In the genomic region with DNA sequence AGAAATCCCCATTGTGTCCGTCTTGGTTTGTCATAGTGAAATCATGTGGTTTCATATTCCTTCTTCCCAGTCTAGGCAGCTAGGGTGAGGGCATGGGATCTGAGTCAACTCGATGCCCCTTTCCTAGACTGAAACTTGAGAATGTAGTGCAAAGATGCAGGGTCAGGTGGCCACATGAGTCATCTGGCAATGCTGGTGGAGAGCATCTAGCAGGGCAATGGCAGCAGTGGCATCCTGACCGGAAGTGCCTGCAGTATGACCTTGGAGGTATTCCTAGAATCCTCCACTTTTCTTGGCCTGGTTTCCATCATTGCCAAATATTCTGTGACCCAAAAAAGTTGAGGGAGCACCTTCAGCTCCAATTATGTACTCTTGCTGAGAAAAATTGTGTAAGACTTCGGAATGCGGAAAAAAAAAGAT, we compare ENCODE assay signal across 12 cellular contexts. TPM values are rescaled to one million over a fixed set of nuclear protein-coding genes. Genes with fewer than 3 reads are reported as not detected.
DNase-seq lines count a peak whose midpoint lies in the region; ATAC-seq and TF ChIP-seq lines count a peak whose summit lies in the region.
"Had no signal": no experiment of that assay in that cellular context is flagged by ENCODE, and none has a peak within 500 bp of the region (broad histone marks: within the 10 kb centered on the region; RNA-seq: fewer than 3 reads in every experiment).

No MANE protein-coding gene starts in this region.

- H3K27me3 ChIP-seq in mammary epithelial cell (ENCODE audit: insufficient read depth, low read length) = no peaks in the 10 kb centered on the region
- H3K27me3 ChIP-seq in neuronal stem cell (ENCODE audit: control insufficient read depth in 3 of 3, insufficient read depth in 3 of 3, low read depth in 1 of 3, low read length in 3 of 3) = no peaks in the 10 kb centered on the region

- no peak overlapping the region for H2BK120ac ChIP-seq in neuronal stem cell (ENCODE audit: low read depth, low read length)

- H3K4me2 ChIP-seq in mammary epithelial cell (ENCODE audit: insufficient read depth, low read depth, low read length) (no peak overlapping the region), neuronal stem cell (ENCODE audit: insufficient read depth, low read length, poor library complexity, severe bottlenecking) (no peak overlapping the region)

- H3K79me2 ChIP-seq in mammary epithelial cell (ENCODE audit: insufficient read depth, low read length) = no peaks in the 10 kb centered on the region

- no TSS peak for BruUV-seq in mammary epithelial cell (replicated peaks; lab: Mats Ljungman, UMichigan)

- H2AK5ac ChIP-seq in neuronal stem cell (ENCODE audit: low read depth, low read length) = no peak overlapping the region

- DNase-seq in AG20443 (ENCODE audit: low spot score) (peak; percentile 71), HT1080 (ENCODE audit: low read depth) (peak; percentile 99), mammary epithelial cell (peak; percentile 98), lung microvascular endothelial cell (ENCODE audit: low read depth in 2 of 2) (peak; percentile 58 to 100), NCI-H187 treated with DMSO at 0.1 percent for 48 hours (lab: John Stamatoyannopoulos, UW) (no peak), HEK293T (ENCODE audit: extremely low spot score) (no peak), neuronal stem cell (ENCODE audit: low spot score) (no peak)
- DNase-seq: anterior cingulate cortex, DMS153, MV-4-11, small intestine had no signal

- peaks cover 40% of the 10 kb centered on the region for H3K4me1 ChIP-seq in mammary epithelial cell (ENCODE audit: insufficient read depth, low read length)
- H3K4me1 ChIP-seq in neuronal stem cell (ENCODE audit: control insufficient read depth in 2 of 2, insufficient read depth in 1 of 2, low read depth in 1 of 2, low read length in 2 of 2) = no peaks in the 10 kb centered on the region

- no peak overlapping the region for H3K4ac ChIP-seq in neuronal stem cell (ENCODE audit: low read length)

- H4K8ac ChIP-seq in neuronal stem cell (ENCODE audit: low read depth, low read length) = no peak overlapping the region

- H3K36me3 ChIP-seq in mammary epithelial cell (ENCODE audit: insufficient read depth, low read length) (no peaks in the 10 kb centered on the region), neuronal stem cell (replicated peaks in 1 of 2; ENCODE audit: control insufficient read depth in 2 of 2, insufficient read depth in 2 of 2, low read length in 2 of 2) (no peaks in the 10 kb centered on the region)

- no peak overlapping the region for H2BK12ac ChIP-seq in neuronal stem cell (ENCODE audit: low read length)

- dilution Hi-C loops in mammary epithelial cell (cut with HindIII; ENCODE audit: low sequenced_read_pairs) = no loop called here

- no peak overlapping the region for H2BK5ac ChIP-seq in neuronal stem cell (ENCODE audit: low read length)

- H2AFZ ChIP-seq in mammary epithelial cell (ENCODE audit: low read depth, low read length) (peak overlapping the region; percentile 10), neuronal stem cell (ENCODE audit: low read length) (no peak overlapping the region)

- POLR2A ChIA-PET in HEK293T (lab: Yijun Ruan, JAX) = interaction anchor here (1.0 kb wide), 1 partner anchor 106 kb away, joined by 4 read pairs; a partner anchor contains a TSS

- H3K18ac ChIP-seq in neuronal stem cell (ENCODE audit: low read length) = no peak overlapping the region

- H3K23ac ChIP-seq in neuronal stem cell (ENCODE audit: low read depth, low read length, poor library complexity) = no peak overlapping the region

- H3K9ac ChIP-seq in mammary epithelial cell (ENCODE audit: insufficient read depth, low read length) = no peak overlapping the region
- H3K9ac ChIP-seq in neuronal stem cell (ENCODE audit: low read depth, low read length, poor library complexity) = no peak overlapping the region

- in situ Hi-C loops in mammary epithelial cell (cut with MboI; ENCODE audit: low sequenced_read_pairs in 2 of 2) = loop anchor here in 1 of 2 donors (25.0 kb wide), 1 partner anchor 416 kb away; no protein-coding TSS in a partner anchor

- no peaks in the 10 kb centered on the region for H3K79me1 ChIP-seq in neuronal stem cell (ENCODE audit: low read depth, low read length)

- H3K27ac ChIP-seq in mammary epithelial cell (ENCODE audit: insufficient read depth, low read depth, low read length) (peak overlapping the region; percentile 65), neuronal stem cell (replicated peaks; ENCODE audit: low read length) (no peak overlapping the region)

- WGBS in mammary epithelial cell (ENCODE audit: low coverage, missing lambda C conversion rate) = 50% methylated on average over 5 of the region's 5 CpGs
- no CpG with 5 or more reads among the region's 5 CpGs for WGBS in neuronal stem cell (ENCODE audit: extremely low coverage in 2 of 2, insufficient read length in 2 of 2, insufficient replicate concordance in 1 of 2), 2 donors

- no peak overlapping the region for H3K14ac ChIP-seq in neuronal stem cell (ENCODE audit: low read length)

- no peak overlapping the region for H4K91ac ChIP-seq in neuronal stem cell (ENCODE audit: low read depth, low read length, poor library complexity)

- CTCF ChIA-PET in mammary epithelial cell (lab: Charles Lee; ENCODE audit: low non-redundant PET) = interaction anchor here (0.6 kb wide), 1 partner anchor 208 kb away, joined by 7 read pairs; no protein-coding TSS in a partner anchor
- CTCF ChIA-PET in HEK293T (lab: Yijun Ruan, JAX) = interaction anchor here (0.8 kb wide), 1 partner anchor 11 kb away, joined by 4 read pairs; no protein-coding TSS in a partner anchor

- no peak overlapping the region for H2BK15ac ChIP-seq in neuronal stem cell (ENCODE audit: low read length)

- no peaks in the 10 kb centered on the region for H3K9me3 ChIP-seq in mammary epithelial cell (replicated peaks; ENCODE audit: insufficient read depth, low read length)
- H3K9me3 ChIP-seq in neuronal stem cell (replicated peaks in 1 of 2; ENCODE audit: control insufficient read depth in 2 of 2, insufficient read depth in 1 of 2, low read depth in 1 of 2, low read length in 2 of 2) = no peaks in the 10 kb centered on the region

- H4K20me1 ChIP-seq in mammary epithelial cell (ENCODE audit: insufficient read depth, low read length) = no peaks in the 10 kb centered on the region

- H3K4me3 ChIP-seq in mammary epithelial cell (replicated peaks in 1 of 3; ENCODE audit: insufficient read depth in 1 of 3, low read depth in 2 of 3, low read length in 3 of 3) (no peak overlapping the region), neuronal stem cell (ENCODE audit: low read length in 2 of 2) (no peak overlapping the region)

- no peak for TF ChIP-seq CTCF in mammary epithelial cell (conservative IDR thresholded peaks at IDR 0.05 in 1 of 2, IDR thresholded peaks at IDR 0.05 in 1 of 2; ENCODE audit: extremely low read depth in 1 of 2, insufficient read depth in 1 of 2, low read depth in 1 of 2, low read length in 2 of 2)

- intact Hi-C loops in mammary epithelial cell (cut with micrococcal nuclease) = no loop called here

- ATAC-seq in GM18873 (IDR thresholded peaks at IDR 0.05; ENCODE audit: low FRiP score, unreplicated experiment) = no peak

TF ChIP-seq in HEK293T, 16 proteins besides CTCF, POLR2A, EP300 and RAD21:
- TF ChIP-seq NFRKB (IDR thresholded peaks at IDR 0.05) (no peak), L3MBTL2 (conservative IDR thresholded peaks at IDR 0.05) (no peak), SP1 (IDR thresholded peaks at IDR 0.05) (no peak), BHLHE40 (IDR thresholded peaks at IDR 0.05; ENCODE audit: borderline replicate concordance) (no peak), FOXA1 (IDR thresholded peaks at IDR 0.05) (no peak), HDGF (IDR thresholded peaks at IDR 0.05; ENCODE audit: borderline replicate concordance) (no peak), CTBP1 (IDR thresholded peaks at IDR 0.05; ENCODE audit: borderline replicate concordance) (no peak), LEF1 (IDR thresholded peaks at IDR 0.05; ENCODE audit: borderline replicate concordance) (no peak), TARDBP (IDR thresholded peaks at IDR 0.05) (no peak)
- TF ChIP-seq, protein P1, sequence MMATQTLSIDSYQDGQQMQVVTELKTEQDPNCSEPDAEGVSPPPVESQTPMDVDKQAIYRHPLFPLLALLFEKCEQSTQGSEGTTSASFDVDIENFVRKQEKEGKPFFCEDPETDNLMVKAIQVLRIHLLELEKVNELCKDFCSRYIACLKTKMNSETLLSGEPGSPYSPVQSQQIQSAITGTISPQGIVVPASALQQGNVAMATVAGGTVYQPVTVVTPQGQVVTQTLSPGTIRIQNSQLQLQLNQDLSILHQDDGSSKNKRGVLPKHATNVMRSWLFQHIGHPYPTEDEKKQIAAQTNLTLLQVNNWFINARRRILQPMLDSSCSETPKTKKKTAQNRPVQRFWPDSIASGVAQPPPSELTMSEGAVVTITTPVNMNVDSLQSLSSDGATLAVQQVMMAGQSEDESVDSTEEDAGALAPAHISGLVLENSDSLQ (IDR thresholded peaks at IDR 0.05) = no peak

RNA-seq across cellular contexts. Expression of a gene that starts 39.1 kb away (rescaled TPM):
- total RNA-seq in HT1080 (2014; rRNA removed; shearing (Covaris generic)) = 39.1 and 40.0 TPM in 2 replicates
- 20.3 and 29.8 TPM in 2 replicates for polyA plus RNA-seq in HT1080 (2015; cell fraction: cytosol; rRNA removed)
- 21.3 and 35.4 TPM in 2 replicates for polyA plus RNA-seq in HT1080 (2015; cell fraction: nucleus; rRNA removed)
- total RNA-seq in mammary epithelial cell = 10 to 100 TPM; 33.9 to 53.5 TPM
- 12.7 TPM for polyA plus RNA-seq in mammary epithelial cell
- polyA minus RNA-seq in mammary epithelial cell = 20.8 TPM
- 18.7 and 29.8 TPM in 2 replicates for total RNA-seq in lung microvascular endothelial cell
- polyA plus RNA-seq in neuronal stem cell (2013, experiment 1 of 2) = 15.0 TPM
- 14.9 TPM for polyA plus RNA-seq in neuronal stem cell (2013, experiment 2 of 2)

Comparison
In these comparisons a context has a peak if more than half of its experiments do, and no peak if none do; other contexts are left out.
1. DNase-seq: peak in AG20443 (single experiment), HT1080 (single experiment), mammary epithelial cell (single experiment) and lung microvascular endothelial cell (2 of 2); none in NCI-H187 treated with DMSO at 0.1 percent for 48 hours (single experiment), HEK293T (single experiment) and neuronal stem cell (single experiment).